ENCODE assay signal across 2 cellular contexts in the genomic region with DNA sequence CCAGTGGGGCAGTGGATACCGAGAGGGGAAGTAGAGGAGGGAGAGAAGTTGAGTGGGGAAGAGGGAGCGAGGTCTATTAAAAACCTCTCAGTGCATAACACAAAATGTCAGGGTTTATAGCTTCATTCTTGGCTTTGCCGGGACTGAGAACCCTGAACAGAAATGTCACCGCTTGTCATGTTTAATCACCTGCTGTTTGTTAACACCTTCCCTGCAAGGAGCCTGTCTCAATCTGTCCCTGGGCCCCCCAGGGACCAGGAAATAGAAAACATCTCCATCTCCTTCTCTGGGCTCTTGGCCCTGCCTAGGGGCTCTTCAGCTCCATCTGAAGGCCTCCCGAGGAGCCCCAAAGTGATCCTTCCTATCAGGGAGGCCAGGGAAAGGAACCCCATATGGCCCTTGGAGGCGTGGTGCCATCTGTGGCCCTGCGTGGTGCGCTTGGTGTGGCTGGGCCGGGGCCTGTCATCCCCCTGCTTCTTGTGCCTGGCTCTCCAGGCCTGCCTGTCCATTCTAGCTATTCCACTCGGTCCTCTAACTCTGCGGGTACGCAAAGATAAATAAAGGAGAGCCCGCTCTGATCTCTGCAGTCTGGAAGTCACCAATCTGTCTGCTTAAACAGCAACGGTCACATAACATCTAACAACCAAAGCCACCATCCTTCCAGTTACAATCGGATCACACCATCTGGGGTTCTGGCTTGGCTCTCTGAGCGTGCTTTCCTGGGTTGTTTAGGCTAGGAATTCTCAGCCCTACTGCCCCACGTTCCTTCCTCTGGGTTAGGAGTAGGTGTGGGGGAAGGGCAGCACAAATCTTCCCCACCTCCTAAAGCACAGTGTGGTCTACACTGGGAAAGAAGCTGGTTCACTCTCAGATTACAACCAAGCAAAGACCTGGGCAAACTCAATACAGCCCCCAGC.
TF ChIP-seq lines count a peak whose summit lies in the region.

No MANE protein-coding gene starts in this region.

TF ChIP-seq in IMR-90, 13 proteins besides CTCF, POLR2A, EP300 and RAD21 (continued from another document):
- TF ChIP-seq, protein P1, sequence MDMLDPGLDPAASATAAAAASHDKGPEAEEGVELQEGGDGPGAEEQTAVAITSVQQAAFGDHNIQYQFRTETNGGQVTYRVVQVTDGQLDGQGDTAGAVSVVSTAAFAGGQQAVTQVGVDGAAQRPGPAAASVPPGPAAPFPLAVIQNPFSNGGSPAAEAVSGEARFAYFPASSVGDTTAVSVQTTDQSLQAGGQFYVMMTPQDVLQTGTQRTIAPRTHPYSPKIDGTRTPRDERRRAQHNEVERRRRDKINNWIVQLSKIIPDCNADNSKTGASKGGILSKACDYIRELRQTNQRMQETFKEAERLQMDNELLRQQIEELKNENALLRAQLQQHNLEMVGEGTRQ (IDR thresholded peaks at IDR 0.05; ENCODE audit: low read depth, low read length): no peak
- no peak for TF ChIP-seq CEBPB (IDR thresholded peaks at IDR 0.05; ENCODE audit: low read depth, low read length)
- TF ChIP-seq RFX5 (IDR thresholded peaks at IDR 0.05; ENCODE audit: low read depth, low read length): no peak
- TF ChIP-seq, protein P2, sequence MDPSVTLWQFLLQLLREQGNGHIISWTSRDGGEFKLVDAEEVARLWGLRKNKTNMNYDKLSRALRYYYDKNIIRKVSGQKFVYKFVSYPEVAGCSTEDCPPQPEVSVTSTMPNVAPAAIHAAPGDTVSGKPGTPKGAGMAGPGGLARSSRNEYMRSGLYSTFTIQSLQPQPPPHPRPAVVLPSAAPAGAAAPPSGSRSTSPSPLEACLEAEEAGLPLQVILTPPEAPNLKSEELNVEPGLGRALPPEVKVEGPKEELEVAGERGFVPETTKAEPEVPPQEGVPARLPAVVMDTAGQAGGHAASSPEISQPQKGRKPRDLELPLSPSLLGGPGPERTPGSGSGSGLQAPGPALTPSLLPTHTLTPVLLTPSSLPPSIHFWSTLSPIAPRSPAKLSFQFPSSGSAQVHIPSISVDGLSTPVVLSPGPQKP (IDR thresholded peaks at IDR 0.05; ENCODE audit: borderline replicate concordance, low read depth, low read length): no peak
- no peak for TF ChIP-seq SMC3 (IDR thresholded peaks at IDR 0.05; ENCODE audit: low read depth, low read length)

TF ChIP-seq in neural cell, 6 proteins besides CTCF, POLR2A, EP300 and RAD21 (continued from another document):
- TF ChIP-seq, protein P3, sequence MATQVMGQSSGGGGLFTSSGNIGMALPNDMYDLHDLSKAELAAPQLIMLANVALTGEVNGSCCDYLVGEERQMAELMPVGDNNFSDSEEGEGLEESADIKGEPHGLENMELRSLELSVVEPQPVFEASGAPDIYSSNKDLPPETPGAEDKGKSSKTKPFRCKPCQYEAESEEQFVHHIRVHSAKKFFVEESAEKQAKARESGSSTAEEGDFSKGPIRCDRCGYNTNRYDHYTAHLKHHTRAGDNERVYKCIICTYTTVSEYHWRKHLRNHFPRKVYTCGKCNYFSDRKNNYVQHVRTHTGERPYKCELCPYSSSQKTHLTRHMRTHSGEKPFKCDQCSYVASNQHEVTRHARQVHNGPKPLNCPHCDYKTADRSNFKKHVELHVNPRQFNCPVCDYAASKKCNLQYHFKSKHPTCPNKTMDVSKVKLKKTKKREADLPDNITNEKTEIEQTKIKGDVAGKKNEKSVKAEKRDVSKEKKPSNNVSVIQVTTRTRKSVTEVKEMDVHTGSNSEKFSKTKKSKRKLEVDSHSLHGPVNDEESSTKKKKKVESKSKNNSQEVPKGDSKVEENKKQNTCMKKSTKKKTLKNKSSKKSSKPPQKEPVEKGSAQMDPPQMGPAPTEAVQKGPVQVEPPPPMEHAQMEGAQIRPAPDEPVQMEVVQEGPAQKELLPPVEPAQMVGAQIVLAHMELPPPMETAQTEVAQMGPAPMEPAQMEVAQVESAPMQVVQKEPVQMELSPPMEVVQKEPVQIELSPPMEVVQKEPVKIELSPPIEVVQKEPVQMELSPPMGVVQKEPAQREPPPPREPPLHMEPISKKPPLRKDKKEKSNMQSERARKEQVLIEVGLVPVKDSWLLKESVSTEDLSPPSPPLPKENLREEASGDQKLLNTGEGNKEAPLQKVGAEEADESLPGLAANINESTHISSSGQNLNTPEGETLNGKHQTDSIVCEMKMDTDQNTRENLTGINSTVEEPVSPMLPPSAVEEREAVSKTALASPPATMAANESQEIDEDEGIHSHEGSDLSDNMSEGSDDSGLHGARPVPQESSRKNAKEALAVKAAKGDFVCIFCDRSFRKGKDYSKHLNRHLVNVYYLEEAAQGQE (IDR thresholded peaks at IDR 0.05; ENCODE audit: borderline replicate concordance): no peak
- TF ChIP-seq TAF1 (IDR thresholded peaks at IDR 0.05; ENCODE audit: low read depth) (no peak), SMC3 (conservative IDR thresholded peaks at IDR 0.05; ENCODE audit: poor library complexity) (no peak), MXI1 (conservative IDR thresholded peaks at IDR 0.05; ENCODE audit: poor library complexity, severe bottlenecking) (no peak), EZH2 (IDR thresholded peaks at IDR 0.05; ENCODE audit: borderline replicate concordance, insufficient read depth, low read length, poor library complexity, severe bottlenecking) (no peak)
